In genomic region chr4:40349561-40350198, GRCh38 we compare ENCODE assay signal across 14 cellular contexts. TPM values are rescaled to one million over a fixed set of nuclear protein-coding genes. Genes with fewer than 3 reads are reported as not detected.
DNase-seq lines count a peak whose midpoint lies in the region; ATAC-seq and TF ChIP-seq lines count a peak whose summit lies in the region.
"Had no signal": no experiment of that assay in that cellular context is flagged by ENCODE, and none has a peak within 500 bp of the region (broad histone marks: within the 10 kb centered on the region; RNA-seq: fewer than 3 reads in every experiment).

No MANE protein-coding gene starts in this region.

- no peaks in the 10 kb centered on the region for H3K36me3 Mint-ChIP-seq in CD8-positive, alpha-beta T cell
- no peaks in the 10 kb centered on the region for H3K36me3 Mint-ChIP-seq in HFFc6 (ENCODE audit: low read depth)

- peaks cover 12% of the 10 kb centered on the region for H3K4me1 Mint-ChIP-seq in CD8-positive, alpha-beta T cell (ENCODE audit: low read depth)
- peaks cover 15% of the 10 kb centered on the region for H3K4me1 Mint-ChIP-seq in HFFc6 (ENCODE audit: low read depth)

- no peaks in the 10 kb centered on the region for H3K27me3 Mint-ChIP-seq in CD8-positive, alpha-beta T cell (ENCODE audit: low read depth)
- peaks cover 5% of the 10 kb centered on the region for H3K27me3 Mint-ChIP-seq in HFFc6 (ENCODE audit: insufficient read depth)
- H3K27me3 Mint-ChIP-seq: stimulated activated naive B cell treated with anti-CD40 and anti-IgM and Interleukin-4, amounts not matched to agents 10 μg/mL and 1 μg/mL and 100 μg/mL, for 72 hours had no signal

- H3K27ac Mint-ChIP-seq in CD8-positive, alpha-beta T cell: peak overlapping the region; percentile 6
- H3K27ac Mint-ChIP-seq in HFFc6: peak overlapping the region; percentile 4; the same call in 1 of the 2 replicates
- H3K27ac Mint-ChIP-seq: stimulated activated naive B cell treated with anti-CD40 and anti-IgM and Interleukin-4, amounts not matched to agents 10 μg/mL and 1 μg/mL and 100 μg/mL, for 72 hours had no signal

- H3K4me3 Mint-ChIP-seq in CD8-positive, alpha-beta T cell: no peak overlapping the region
- no peak overlapping the region; the same call in 1 of the 2 replicates for H3K4me3 Mint-ChIP-seq in HFFc6
- H3K4me3 Mint-ChIP-seq: stimulated activated naive B cell treated with anti-CD40 and anti-IgM and Interleukin-4, amounts not matched to agents 10 μg/mL and 1 μg/mL and 100 μg/mL, for 72 hours had no signal

- H3K36me3 ChIP-seq in CD8-positive, alpha-beta T cell (ENCODE audit: insufficient read depth, low read length): no peaks in the 10 kb centered on the region
- no peaks in the 10 kb centered on the region for H3K36me3 ChIP-seq in adipocyte (ENCODE audit: control insufficient read depth, insufficient read depth, low read length, severe bottlenecking)
- H3K36me3 ChIP-seq: gastroesophageal sphincter, ovary had no signal

- no peak overlapping the region for H3K27ac ChIP-seq in CD8-positive, alpha-beta T cell (ENCODE audit: low read depth, low read length)
- H3K27ac ChIP-seq: gastroesophageal sphincter, ovary had no signal

- CTCF ChIA-PET in CD8-positive, alpha-beta T cell (lab: Charles Lee): no interaction called here

- DNase-seq in CD8-positive, alpha-beta T cell: no peak
- peak; percentile 49 for DNase-seq in HFFc6
- peak; percentile 33 for DNase-seq in adipocyte (ENCODE audit: low read depth)
- no peak for DNase-seq in left colon
- no peak for DNase-seq in NCI-H446 (lab: John Stamatoyannopoulos, UW)
- DNase-seq in GM13977 (ENCODE audit: low spot score): no peak
- DNase-seq: Calu3; H7; ovary; stimulated activated CD4-positive, alpha-beta T cell treated with anti-CD3 and anti-CD28 coated beads, Interleukin-2, amount 100 ng/mL, for 24 hours; stimulated activated naive B cell treated with anti-CD40 and anti-IgM and Interleukin-4, amounts not matched to agents 10 μg/mL and 1 μg/mL and 100 μg/mL, for 72 hours had no signal

- in situ Hi-C loops in GM13977 (cut with MboI; ENCODE audit: low pct_unique_long_range_greater_than_20kb, low sequenced_read_pairs, unreplicated experiment): loop anchor here (25.0 kb wide), 1 partner anchor 363 kb away; no protein-coding TSS in a partner anchor

- POLR2A ChIA-PET in CD8-positive, alpha-beta T cell (lab: Charles Lee): no interaction called here

- H3K4me3 ChIP-seq in CD8-positive, alpha-beta T cell (ENCODE audit: low read depth, low read length): no peak overlapping the region
- H3K4me3 ChIP-seq in adipocyte (ENCODE audit: low read length): no peak overlapping the region
- H3K4me3 ChIP-seq: gastroesophageal sphincter, lung, ovary had no signal

- intact Hi-C loops in CD8-positive, alpha-beta T cell (cut with DNase I, micrococcal nuclease): no loop called here
- intact Hi-C loops in left colon (cut with DNase I, micrococcal nuclease): no loop called here

- TF ChIP-seq CTCF in CD8-positive, alpha-beta T cell (IDR thresholded peaks at IDR 0.05): no peak
- TF ChIP-seq CTCF in HFFc6 (IDR thresholded peaks at IDR 0.05) (no peak), GM13977 (IDR thresholded peaks at IDR 0.05; ENCODE audit: extremely low read depth, insufficient read depth, missing control alignments) (no peak)

- no peak overlapping the region for H3K9ac ChIP-seq in adipocyte (ENCODE audit: low read length)

- ATAC-seq in CD8-positive, alpha-beta T cell: no peak
- ATAC-seq in left colon (peak; percentile 94), GM21737 (IDR thresholded peaks at IDR 0.05; ENCODE audit: unreplicated experiment) (no peak)
- ATAC-seq: gastroesophageal sphincter; stimulated activated naive B cell treated with anti-CD40 and anti-IgM and Interleukin-4, amounts not matched to agents 10 μg/mL and 1 μg/mL and 100 μg/mL, for 72 hours had no signal

- H3K4me1 ChIP-seq in CD8-positive, alpha-beta T cell (ENCODE audit: insufficient read depth, low read length): peaks cover 9% of the 10 kb centered on the region
- H3K4me1 ChIP-seq in adipocyte (ENCODE audit: control insufficient read depth, insufficient read depth, low read length): no peaks in the 10 kb centered on the region
- H3K4me1 ChIP-seq: gastroesophageal sphincter had no signal

- H3K9me3 ChIP-seq in CD8-positive, alpha-beta T cell (ENCODE audit: low read length): no peaks in the 10 kb centered on the region
- no peaks in the 10 kb centered on the region for H3K9me3 ChIP-seq in adipocyte (ENCODE audit: control insufficient read depth, low read length)
- H3K9me3 ChIP-seq: ovary had no signal

- no peaks in the 10 kb centered on the region for H3K27me3 ChIP-seq in CD8-positive, alpha-beta T cell (ENCODE audit: insufficient read depth, low read length)
- H3K27me3 ChIP-seq in adipocyte (replicated peaks; ENCODE audit: control insufficient read depth, insufficient read depth, low read length): no peaks in the 10 kb centered on the region
- H3K27me3 ChIP-seq: gastroesophageal sphincter, ovary had no signal

- no peaks in the 10 kb centered on the region for H3K9me3 Mint-ChIP-seq in CD8-positive, alpha-beta T cell
- no peaks in the 10 kb centered on the region for H3K9me3 Mint-ChIP-seq in HFFc6

RNA-seq across cellular contexts. Expression of gene CHRNA9, which starts 14.5 kb away (rescaled TPM):
- under 1 TPM; 0.14 to 0.58 TPM for total RNA-seq in CD8-positive, alpha-beta T cell
- total RNA-seq in HFFc6 (2021; fragmentation: NEBNext Ultra II Directional; extraction: Animal tissue kit (Norgen Biotek cat#: 25700)): not detected
- total RNA-seq in left colon: not detected
- total RNA-seq: Calu3, gastroesophageal sphincter had no signal

Comparison
In these comparisons a context has a peak if more than half of its experiments do, and no peak if none do; other contexts are left out.
1. DNase-seq: peak in HFFc6 (single experiment) and adipocyte (single experiment); none in CD8-positive, alpha-beta T cell (0 of 7), left colon (0 of 2), NCI-H446 (0 of 2) and GM13977 (single experiment).